ENCODE assay signal across 8 cellular contexts in genomic region chrX:155026420-155026726, GRCh38. TPM values are rescaled to one million over a fixed set of nuclear protein-coding genes. Genes with fewer than 3 reads are reported as not detected.
DNase-seq lines count a peak whose midpoint lies in the region; ATAC-seq and TF ChIP-seq lines count a peak whose summit lies in the region.

No MANE protein-coding gene starts in this region.

- peak overlapping the region; percentile 49 for H3K9ac ChIP-seq in HCT116 (ENCODE audit: low read length)

- BruUV-seq in HCT116 (replicated peaks; lab: Mats Ljungman, UMichigan): no TSS peak

- H3K27me3 Mint-ChIP-seq in activated CD4-positive, alpha-beta memory T cell treated with anti-CD3 and anti-CD28 coated beads, Interleukin-2, amount 10 ng/mL, durations not matched to agents 7 days and 5 days: peaks cover 9% of the 10 kb centered on the region

- no peak for TF ChIP-seq RAD21 in HCT116 (IDR thresholded peaks at IDR 0.05; ENCODE audit: low read depth)

- no peaks in the 10 kb centered on the region for H4K20me1 ChIP-seq in HCT116 (ENCODE audit: insufficient read depth)
- no peaks in the 10 kb centered on the region for H4K20me1 ChIP-seq in hepatocyte (ENCODE audit: insufficient read depth, poor library complexity, severe bottlenecking)

- peaks cover 24% of the 10 kb centered on the region for H3K4me1 Mint-ChIP-seq in activated CD4-positive, alpha-beta memory T cell treated with anti-CD3 and anti-CD28 coated beads, Interleukin-2, amount 10 ng/mL, durations not matched to agents 7 days and 5 days

- POLR2A ChIA-PET in HCT116 (lab: Charles Lee): interaction anchor here (1.0 to 1.4 kb wide), 2 partner anchors 9 to 35 kb away, joined by 3 to 6 read pairs; no protein-coding TSS in a partner anchor
- POLR2A ChIA-PET in activated CD4-positive, alpha-beta memory T cell treated with anti-CD3 and anti-CD28 coated beads, Interleukin-2, amount 10 ng/mL, durations not matched to agents 7 days and 5 days (lab: Charles Lee): interaction anchor here (0.7 to 1.4 kb wide), 8 partner anchors 9 to 264 kb away, joined by 3 to 12 read pairs (median 4); partner anchors contain the start of genes BRCC3, CMC4, DKC1 and MTCP1

- peaks cover 13% of the 10 kb centered on the region; the same call in 1 of the 2 replicates for H3K79me2 ChIP-seq in HCT116 (ENCODE audit: insufficient read depth, low read length)
- H3K79me2 ChIP-seq in hepatocyte: peaks cover 30% of the 10 kb centered on the region

- H3K4me2 ChIP-seq in HCT116 (ENCODE audit: low read length): peak overlapping the region; percentile 78
- H3K4me2 ChIP-seq in hepatocyte: peak overlapping the region; percentile 64

- H3K27ac ChIP-seq in HCT116 (ENCODE audit: low read depth, low read length) (peak overlapping the region; percentile 37; the same call in 1 of the 2 replicates), hepatocyte (peak overlapping the region; percentile 100), spleen (peak overlapping the region; percentile 84 to 97 (median 96))

- intact Hi-C loops in HCT116 (cut with micrococcal nuclease) (loop anchor here (2.0 kb wide), 1 partner anchor 44 kb away; the partner anchor contains the start of genes BRCC3, CMC4 and MTCP1), spleen (cut with DNase I; ENCODE audit: low total_unique reads) (no loop called here), lower leg skin (cut with DNase I; ENCODE audit: low total_unique reads) (no loop called here), left colon (cut with DNase I, micrococcal nuclease) (no loop called here)

- CTCF ChIA-PET in HCT116 (lab: Charles Lee): interaction anchor here (0.7 to 1.0 kb wide), 2 partner anchors 30 to 109 kb away, joined by 3 read pairs; no protein-coding TSS in a partner anchor
- CTCF ChIA-PET in activated CD4-positive, alpha-beta memory T cell treated with anti-CD3 and anti-CD28 coated beads, Interleukin-2, amount 10 ng/mL, durations not matched to agents 7 days and 5 days (lab: Charles Lee): interaction anchor here (0.7 to 1.3 kb wide), 5 partner anchors 31 to 109 kb away, joined by 3 to 7 read pairs (median 3); partner anchors contain the start of gene BRCC3

- H3K27ac Mint-ChIP-seq in activated CD4-positive, alpha-beta memory T cell treated with anti-CD3 and anti-CD28 coated beads, Interleukin-2, amount 10 ng/mL, durations not matched to agents 7 days and 5 days: peak overlapping the region; percentile 87

- no peak for TF ChIP-seq POLR2A in HCT116 (IDR thresholded peaks at IDR 0.05; ENCODE audit: borderline replicate concordance, extremely low read depth, insufficient read depth, insufficient read length)
- no peak for TF ChIP-seq POLR2A in spleen (IDR thresholded peaks at IDR 0.05)
- TF ChIP-seq POLR2A in lower leg skin (IDR thresholded peaks at IDR 0.05): no peak

- H3K4me1 ChIP-seq in HCT116 (ENCODE audit: control insufficient read depth in 1 of 2, insufficient read depth in 2 of 2, low read length in 2 of 2) (peaks cover 8 to 19% of the 10 kb centered on the region in 2 experiments), hepatocyte (ENCODE audit: insufficient read depth) (no peaks in the 10 kb centered on the region), spleen (peaks cover 0 to 27% (median 14%) of the 10 kb centered on the region in 6 donors)

- RAD21 ChIA-PET in HCT116 (lab: Charles Lee; ENCODE audit: low non-redundant PET in 1 of 2, low total read pairs in 2 of 2, uncharacterized antibody in 2 of 2, unreplicated experiment in 2 of 2): no interaction called here

- no peaks in the 10 kb centered on the region for H3K9me2 ChIP-seq in HCT116 (ENCODE audit: insufficient read depth)
- H3K9me2 ChIP-seq in hepatocyte (replicated peaks; ENCODE audit: insufficient read depth): no peaks in the 10 kb centered on the region

- H3K36me3 ChIP-seq in HCT116 (ENCODE audit: control insufficient read depth in 1 of 2, insufficient read depth in 2 of 2, low read length in 2 of 2) (no peaks in the 10 kb centered on the region), hepatocyte (replicated peaks; ENCODE audit: insufficient read depth, low read depth) (no peaks in the 10 kb centered on the region), spleen (no peaks in the 10 kb centered on the region)

- H3K9me3 ChIP-seq in HCT116 (ENCODE audit: control insufficient read depth in 1 of 2, insufficient read depth in 1 of 2, low read depth in 1 of 2, low read length in 2 of 2) (no peaks in the 10 kb centered on the region), hepatocyte (ENCODE audit: low read depth) (no peaks in the 10 kb centered on the region), spleen (no peaks in the 10 kb centered on the region)

- H3K4me3 Mint-ChIP-seq in activated CD4-positive, alpha-beta memory T cell treated with anti-CD3 and anti-CD28 coated beads, Interleukin-2, amount 10 ng/mL, durations not matched to agents 7 days and 5 days: peak overlapping the region; percentile 82

- WGBS in hepatocyte (ENCODE audit: low lambda C conversion rate, missing lambda C conversion rate): 31% methylated on average over 16 of the region's 16 CpGs
- 0 to 52% (median 1%) methylated on average over 16 of the region's 16 CpGs for WGBS in spleen, 5 donors
- WGBS in lower leg skin, 2 donors: 0 to 35% methylated on average over 16 of the region's 16 CpGs

- ATAC-seq in HCT116 (no peak), GM21737 (IDR thresholded peaks at IDR 0.05; ENCODE audit: unreplicated experiment) (no peak), GM19328 (IDR thresholded peaks at IDR 0.05; ENCODE audit: unreplicated experiment) (no peak), left colon (no peak)

- no peaks in the 10 kb centered on the region for H3K9me3 Mint-ChIP-seq in activated CD4-positive, alpha-beta memory T cell treated with anti-CD3 and anti-CD28 coated beads, Interleukin-2, amount 10 ng/mL, durations not matched to agents 7 days and 5 days

- peak overlapping the region; percentile 41 to 70 for H3K4me3 ChIP-seq in HCT116 (replicated peaks in 1 of 2; ENCODE audit: low read depth in 1 of 2, low read length in 2 of 2)
- H3K4me3 ChIP-seq in hepatocyte: peak overlapping the region; percentile 23
- H3K4me3 ChIP-seq in spleen: peak overlapping the region in 7 of 8 donors; percentile 12 to 76 (median 52)
- no peak overlapping the region for H3K4me3 ChIP-seq in lower leg skin (ENCODE audit: low read depth, poor library complexity, severe bottlenecking)

- DNase-seq in HCT116 (ENCODE audit: low read depth, low spot score) (no peak), hepatocyte (ENCODE audit: low spot score) (no peak), spleen (no peak), lower leg skin (ENCODE audit: low spot score in 2 of 2) (no peak), left colon (no peak)
- DNase-seq in activated CD4-positive, alpha-beta memory T cell treated with anti-CD3 and anti-CD28 coated beads, Interleukin-2, amount 10 ng/mL, durations not matched to agents 7 days and 5 days: no peak

- H2AFZ ChIP-seq in HCT116 (ENCODE audit: low read depth, low read length, poor library complexity, severe bottlenecking): no peak overlapping the region
- H2AFZ ChIP-seq in hepatocyte: no peak overlapping the region

- H3K27me3 ChIP-seq in HCT116 (ENCODE audit: insufficient read depth, low read length) (no peaks in the 10 kb centered on the region), hepatocyte (no peaks in the 10 kb centered on the region), spleen (replicated peaks in 1 of 7) (no peaks in the 10 kb centered on the region)

- no peaks in the 10 kb centered on the region for H3K36me3 Mint-ChIP-seq in activated CD4-positive, alpha-beta memory T cell treated with anti-CD3 and anti-CD28 coated beads, Interleukin-2, amount 10 ng/mL, durations not matched to agents 7 days and 5 days (ENCODE audit: low read depth)

- TF ChIP-seq CTCF in HCT116 (IDR thresholded peaks at IDR 0.05 in 2 of 3, conservative IDR thresholded peaks at IDR 0.05 in 1 of 3; ENCODE audit: borderline replicate concordance in 1 of 3, insufficient read depth in 1 of 3, low read depth in 2 of 3, low read length in 2 of 3) (no peak), hepatocyte (IDR thresholded peaks at IDR 0.05; ENCODE audit: poor library complexity) (no peak), spleen (IDR thresholded peaks at IDR 0.05 in 8 of 11, conservative IDR thresholded peaks at IDR 0.05 in 3 of 11) (no peak), lower leg skin (IDR thresholded peaks at IDR 0.05) (no peak)

RNA-seq across cellular contexts. Expression of gene FUNDC2, which starts 0.3 kb away (rescaled TPM):
- 32.5 TPM for total RNA-seq in HCT116 (2021; ENCODE audit: unreplicated experiment)
- polyA plus RNA-seq in HCT116 (2012): 34.7 and 37.4 TPM in 2 replicates
- total RNA-seq in activated CD4-positive, alpha-beta memory T cell treated with anti-CD3 and anti-CD28 coated beads, Interleukin-2, amount 10 ng/mL, durations not matched to agents 7 days and 5 days: 10 to 100 TPM; 45.7 to 49.9 TPM
- total RNA-seq in hepatocyte: 57.7 and 65.7 TPM in 2 replicates
- 87.5 and 103 TPM in 2 replicates for polyA plus RNA-seq in hepatocyte
- total RNA-seq in spleen: 10 to 100 TPM; 29.3 to 66.3 (median 52.7) TPM
- polyA plus RNA-seq in spleen: 100 to 1,000 TPM in 2 of 3 donors, 10 to 100 TPM in 1; 68.4 to 113 (median 109) TPM
- 10 to 100 TPM; 21.1 to 35.8 (median 27.3) TPM for total RNA-seq in lower leg skin
- 10 to 100 TPM; 41.1 to 53.9 TPM for total RNA-seq in left colon

RNA-seq across cellular contexts. Expression of gene F8, which starts 3.9 kb away (rescaled TPM):
- total RNA-seq in HCT116 (2021; ENCODE audit: unreplicated experiment) (2.6 TPM), hepatocyte (1.4 and 2.1 TPM in 2 replicates), spleen (100 to 1,000 TPM in 1 of 7 donors, 10 to 100 TPM in 6; 53.2 to 135 (median 75.6) TPM), lower leg skin (1 to 10 TPM; 2.0 to 7.3 (median 7.0) TPM), left colon (1 to 10 TPM; 2.1 to 4.5 TPM)
- 1.2 and 1.7 TPM in 2 replicates for polyA plus RNA-seq in HCT116 (2012)
- total RNA-seq in activated CD4-positive, alpha-beta memory T cell treated with anti-CD3 and anti-CD28 coated beads, Interleukin-2, amount 10 ng/mL, durations not matched to agents 7 days and 5 days: 10 to 100 TPM in 1 of 2 experiments, 1 to 10 TPM in 1; 8.9 to 10.2 TPM
- polyA plus RNA-seq in hepatocyte (0.92 and 1.7 TPM in 2 replicates), spleen (10 to 100 TPM in 1 of 3 donors, 1 to 10 TPM in 2; 3.4 to 12.1 (median 9.3) TPM)

RNA-seq across cellular contexts. Expression of gene CMC4, which starts 44.6 kb away (rescaled TPM):
- total RNA-seq in HCT116 (2021; ENCODE audit: unreplicated experiment) (5.3 TPM), hepatocyte (10.8 and 14.2 TPM in 2 replicates), spleen (10 to 100 TPM in 2 of 7 donors, 1 to 10 TPM in 5; 3.1 to 14.2 (median 4.9) TPM), lower leg skin (10 to 100 TPM; 17.8 to 22.2 (median 18.5) TPM), left colon (1 to 10 TPM; 3.5 to 4.0 TPM)
- polyA plus RNA-seq in HCT116 (2012): 2.2 and 4.5 TPM in 2 replicates
- total RNA-seq in activated CD4-positive, alpha-beta memory T cell treated with anti-CD3 and anti-CD28 coated beads, Interleukin-2, amount 10 ng/mL, durations not matched to agents 7 days and 5 days: 1 to 10 TPM; 4.8 to 5.9 TPM
- polyA plus RNA-seq in hepatocyte (16.3 and 18.4 TPM in 2 replicates), spleen (10 to 100 TPM; 15.2 to 21.7 (median 19.2) TPM)

RNA-seq across cellular contexts. Expression of gene MTCP1, which starts 44.6 kb away (rescaled TPM):
- 10.7 TPM for total RNA-seq in HCT116 (2021; ENCODE audit: unreplicated experiment)
- polyA plus RNA-seq in HCT116 (2012): 6.8 and 8.2 TPM in 2 replicates
- total RNA-seq in activated CD4-positive, alpha-beta memory T cell treated with anti-CD3 and anti-CD28 coated beads, Interleukin-2, amount 10 ng/mL, durations not matched to agents 7 days and 5 days: 10 to 100 TPM; 20.2 TPM
- 0.32 and 1.7 TPM in 2 replicates for total RNA-seq in hepatocyte
- polyA plus RNA-seq in hepatocyte: 13.2 TPM in 2 replicates
- total RNA-seq in spleen: 10 to 100 TPM in 4 of 7 donors, 1 to 10 TPM in 3; 1.2 to 16.8 (median 12.9) TPM
- polyA plus RNA-seq in spleen: 10 to 100 TPM; 21.1 to 33.0 (median 31.4) TPM
- 1 to 10 TPM; 1.0 to 1.6 (median 1.3) TPM for total RNA-seq in lower leg skin
- total RNA-seq in left colon: 10 to 100 TPM; 11.9 to 13.9 TPM

RNA-seq across cellular contexts. Expression of gene BRCC3, which starts 44.9 kb away (rescaled TPM):
- 21.3 TPM for total RNA-seq in HCT116 (2021; ENCODE audit: unreplicated experiment)
- 13.3 and 13.4 TPM in 2 replicates for polyA plus RNA-seq in HCT116 (2012)
- total RNA-seq in activated CD4-positive, alpha-beta memory T cell treated with anti-CD3 and anti-CD28 coated beads, Interleukin-2, amount 10 ng/mL, durations not matched to agents 7 days and 5 days: 10 to 100 TPM; 23.5 to 25.2 TPM
- 13.4 and 19.8 TPM in 2 replicates for total RNA-seq in hepatocyte
- 21.5 and 27.2 TPM in 2 replicates for polyA plus RNA-seq in hepatocyte
- total RNA-seq in spleen: 10 to 100 TPM in 6 of 7 donors, 1 to 10 TPM in 1; 8.6 to 17.8 (median 16.5) TPM
- 1 to 10 TPM; 5.8 to 8.8 (median 7.9) TPM for polyA plus RNA-seq in spleen
- total RNA-seq in lower leg skin: 10 to 100 TPM in 3 of 4 donors, 1 to 10 TPM in 1; 8.2 to 14.1 (median 11.6) TPM
- 10 to 100 TPM; 37.9 to 42.0 TPM for total RNA-seq in left colon

Comparison
In these comparisons a context has a peak if more than half of its experiments do, and no peak if none do; other contexts are left out.
1. H3K27ac ChIP-seq: peak in every context shown above with its lines; median percentile 100 in hepatocyte; 96 in spleen; 37 in HCT116.
2. RNA of gene F8, which starts 3.9 kb away (total RNA-seq): 53.2 to 135 TPM in spleen; 8.9 to 10.2 TPM in activated CD4-positive, alpha-beta memory T cell treated with anti-CD3 and anti-CD28 coated beads, Interleukin-2, amount 10 ng/mL, durations not matched to agents 7 days and 5 days, 2.0 to 7.3 TPM in lower leg skin, 2.1 to 4.5 TPM in left colon, 2.6 TPM in HCT116 (single experiment) and 1.4 to 2.1 TPM in hepatocyte; every median in the first group is over 4 times any median in the second.